In the genomic region with DNA sequence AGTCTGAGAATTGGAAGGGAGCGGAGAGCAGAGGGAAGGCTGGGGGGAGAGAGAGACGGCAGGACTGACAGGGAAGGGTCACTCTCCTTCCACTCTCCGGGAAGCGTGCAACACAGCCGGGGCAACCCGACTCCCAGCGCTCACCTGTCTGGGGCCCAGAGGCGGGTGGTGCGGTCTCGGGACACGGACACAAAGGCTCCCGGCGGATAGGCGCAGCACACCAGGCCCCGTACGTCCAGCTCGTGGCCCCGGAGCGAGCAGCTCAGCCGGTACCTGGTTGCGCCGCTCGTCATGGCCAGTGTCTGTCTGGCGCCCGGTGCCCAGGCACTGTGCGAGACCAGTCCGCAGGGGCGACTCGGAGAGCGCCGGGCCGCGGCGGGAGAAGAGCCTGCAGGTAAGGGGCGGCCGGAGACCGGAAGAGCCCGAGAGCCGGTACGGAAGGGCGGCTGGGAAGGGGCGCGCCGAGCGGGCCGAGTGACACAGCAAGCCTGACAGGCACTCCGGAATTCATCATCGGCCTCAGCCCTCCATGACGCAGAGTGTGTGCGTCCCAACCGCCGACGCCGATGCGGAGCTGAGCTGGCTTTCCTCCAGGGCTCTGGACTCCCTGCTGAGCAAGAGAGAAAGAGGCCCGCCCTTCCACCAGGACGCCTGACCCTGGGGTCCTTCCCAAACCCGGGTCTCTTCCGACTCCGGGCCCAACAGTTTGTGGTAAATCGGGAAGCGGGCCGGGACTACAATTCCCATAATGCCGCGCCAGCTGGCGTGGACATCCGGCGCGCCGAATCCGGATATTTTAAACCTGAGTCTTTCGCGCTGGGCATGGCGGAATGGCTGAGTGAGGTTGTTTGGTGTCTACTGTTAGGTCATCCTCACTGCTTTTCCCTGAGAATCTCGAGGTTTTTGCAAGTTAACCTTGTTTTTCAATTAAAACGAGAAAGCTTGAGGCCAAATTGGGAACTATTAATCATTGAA, we compare ENCODE assay signal across 8 cellular contexts. TPM values are rescaled to one million over a fixed set of nuclear protein-coding genes. Genes with fewer than 3 reads are reported as not detected.
A peak's percentile ranks its signal among the peaks of the same experiment; 100 is the strongest.
DNase-seq lines count a peak whose midpoint lies in the region; ATAC-seq, FAIRE-seq and TF ChIP-seq lines count a peak whose summit lies in the region.

A gene (minus strand): TSS at position 490 of the 975 bp plus-strand sequence. CDS start 197 bp downstream, at position 293.

- peak; percentile 85 to 96 (median 93) for DNase-seq in NCI-H1417 (lab: John Stamatoyannopoulos, UW)
- DNase-seq in amygdala (lab: John Stamatoyannopoulos, UW), result peak; percentile 45 to 96 (median 89)
- DNase-seq in left ventricle myocardium superior, result peak; percentile 92
- DNase-seq in psoas muscle, result peak; percentile 92 to 95
- DNase-seq in urothelium cell line (ENCODE audit: low spot score), result peak; percentile 98

- H3K36me3 Mint-ChIP-seq in T-helper 1 cell treated with Interleukin-12 subunit alpha and Interleukin-12 subunit beta and Interleukin-4 antibody, amounts not matched to agents 30 μg/mL and 1 μg/mL, for 36 hours (ENCODE audit: low read depth), result peaks cover 14% of the 10 kb centered on the region

- peaks cover 41% of the 10 kb centered on the region for H3K4me1 Mint-ChIP-seq in T-helper 1 cell treated with Interleukin-12 subunit alpha and Interleukin-12 subunit beta and Interleukin-4 antibody, amounts not matched to agents 30 μg/mL and 1 μg/mL, for 36 hours (ENCODE audit: low read depth)

- H3K9me3 Mint-ChIP-seq in T-helper 1 cell treated with Interleukin-12 subunit alpha and Interleukin-12 subunit beta and Interleukin-4 antibody, amounts not matched to agents 30 μg/mL and 1 μg/mL, for 36 hours, result no peaks in the 10 kb centered on the region

- H3K4me3 ChIP-seq in psoas muscle, result peak within 1 kb of the TSS; percentile 96

- 0 to 1% (median 0%) methylated on average over 58 to 76 of the region's 76 CpGs for WGBS in psoas muscle, 3 donors

- no peaks in the 10 kb centered on the region for H3K27me3 ChIP-seq in psoas muscle (ENCODE audit: insufficient read depth in 3 of 3, low read length in 2 of 3)

- intact Hi-C loops in left ventricle myocardium superior (cut with micrococcal nuclease) (no loop called here), psoas muscle (cut with DNase I) (loop anchor here (2.0 to 5.0 kb wide), 2 partner anchors 55 to 56 kb away; a partner anchor contains a TSS)

- H3K27ac ChIP-seq in psoas muscle, result peak within 1 kb of the TSS; percentile 95

- TF ChIP-seq CTCF in GM12873 (IDR thresholded peaks at IDR 0.05; ENCODE audit: insufficient read depth, low read depth, low read length, missing control alignments) (peak; percentile 30), psoas muscle (IDR thresholded peaks at IDR 0.05) (peak; percentile 26)

- H3K36me3 ChIP-seq in psoas muscle (ENCODE audit: insufficient read depth in 1 of 2, low read depth in 1 of 2), result peaks cover 0 to 7% of the 10 kb centered on the region in 2 donors

- peak within 1 kb of the TSS; percentile 100 for H3K27ac Mint-ChIP-seq in T-helper 1 cell treated with Interleukin-12 subunit alpha and Interleukin-12 subunit beta and Interleukin-4 antibody, amounts not matched to agents 30 μg/mL and 1 μg/mL, for 36 hours

- FAIRE-seq in urothelium cell line (lab: Jason Lieb, UNC), result peak; percentile 63

- H3K9me3 ChIP-seq in psoas muscle, result no peaks in the 10 kb centered on the region

- H3K4me1 ChIP-seq in psoas muscle, result peaks cover 24% of the 10 kb centered on the region

- peak within 1 kb of the TSS; percentile 94 for H3K4me3 Mint-ChIP-seq in T-helper 1 cell treated with Interleukin-12 subunit alpha and Interleukin-12 subunit beta and Interleukin-4 antibody, amounts not matched to agents 30 μg/mL and 1 μg/mL, for 36 hours

- no peaks in the 10 kb centered on the region for H3K27me3 Mint-ChIP-seq in T-helper 1 cell treated with Interleukin-12 subunit alpha and Interleukin-12 subunit beta and Interleukin-4 antibody, amounts not matched to agents 30 μg/mL and 1 μg/mL, for 36 hours (ENCODE audit: low read depth)

- ATAC-seq in HG02759 (IDR thresholded peaks at IDR 0.05; ENCODE audit: unreplicated experiment) (peak; percentile 99), left ventricle myocardium superior (peak; percentile 100), psoas muscle (peak; percentile 98 to 99 (median 99))

RNA-seq across cellular contexts. Expression of the gene that starts here (rescaled TPM):
- total RNA-seq in left ventricle myocardium superior, result 33.8 TPM
- 10 to 100 TPM; 42.8 to 91.7 (median 66.0) TPM for total RNA-seq in psoas muscle
- polyA plus RNA-seq in psoas muscle, result 10 to 100 TPM; 42.3 to 63.7 (median 49.7) TPM

Comparison
In these comparisons a context has a peak if more than half of its experiments do, and no peak if none do; other contexts are left out.
1. Peak in every context shown above with its lines: DNase-seq, ATAC-seq, H3K4me3 ChIP-seq and H3K27ac ChIP-seq.